In genomic region chr1:245332085-245332484, GRCh38 we compare ENCODE assay signal across 14 cellular contexts.
"Had no signal": no experiment of that assay in that cellular context is flagged by ENCODE, and none has a peak within 500 bp of the region (broad histone marks: within the 10 kb centered on the region; RNA-seq: fewer than 3 reads in every experiment).

No MANE protein-coding gene starts in this region.

- ATAC-seq: foreskin keratinocyte, left lobe of liver, sciatic nerve had no signal

- H3K9me3 Mint-ChIP-seq: activated naive CD4-positive, alpha-beta T cell treated with anti-CD3 and anti-CD28 coated beads, Interleukin-2, amount 10 ng/mL, durations not matched to agents 7 days and 5 days; central memory CD8-positive, alpha-beta T cell; naive B cell; neural crest cell had no signal

- H3K4me3 Mint-ChIP-seq: activated naive CD4-positive, alpha-beta T cell treated with anti-CD3 and anti-CD28 coated beads, Interleukin-2, amount 10 ng/mL, durations not matched to agents 7 days and 5 days; central memory CD8-positive, alpha-beta T cell; naive B cell; neural crest cell had no signal

- H3K36me3 Mint-ChIP-seq: activated naive CD4-positive, alpha-beta T cell treated with anti-CD3 and anti-CD28 coated beads, Interleukin-2, amount 10 ng/mL, durations not matched to agents 7 days and 5 days; naive B cell had no signal

- DNase-seq: activated CD4-positive, CD25-positive, alpha-beta regulatory T cell treated with anti-CD3 and anti-CD28 coated beads, Interleukin-2, amount 50 U/mL, for 72 hours; activated naive CD4-positive, alpha-beta T cell treated with anti-CD3 and anti-CD28 coated beads, Interleukin-2, amount 10 ng/mL, durations not matched to agents 7 days and 5 days; effector memory CD4-positive, alpha-beta T cell; foreskin keratinocyte; naive B cell; occipital lobe; small intestine; stimulated activated naive CD4-positive, alpha-beta T cell treated with Interleukin-2 at 50 U/mL for 16 hours; T-helper 2 cell; tibial artery had no signal

- H3K4me1 Mint-ChIP-seq: activated naive CD4-positive, alpha-beta T cell treated with anti-CD3 and anti-CD28 coated beads, Interleukin-2, amount 10 ng/mL, durations not matched to agents 7 days and 5 days; central memory CD8-positive, alpha-beta T cell; naive B cell had no signal
